In genomic region chr11:72069787-72070251, GRCh38 we compare ENCODE assay signal across 8 cellular contexts. TPM values are rescaled to one million over a fixed set of nuclear protein-coding genes. Genes with fewer than 3 reads are reported as not detected.
DNase-seq lines count a peak whose midpoint lies in the region; ATAC-seq and TF ChIP-seq lines count a peak whose summit lies in the region.

No MANE protein-coding gene starts in this region.

- RAD21 ChIA-PET in HCT116 (lab: Charles Lee; ENCODE audit: low non-redundant PET in 1 of 2, low total read pairs in 2 of 2, uncharacterized antibody in 2 of 2, unreplicated experiment in 2 of 2), result no interaction called here

- H3K36me3 ChIP-seq in HCT116 (ENCODE audit: control insufficient read depth in 1 of 2, insufficient read depth in 2 of 2, low read length in 2 of 2), result peaks cover 2 to 7% of the 10 kb centered on the region in 2 experiments; a peak in 3 of 4 replicates
- H3K36me3 ChIP-seq in endodermal cell (ENCODE audit: control insufficient read depth, insufficient read depth, low read length), result peaks cover 14% of the 10 kb centered on the region
- H3K36me3 ChIP-seq in aorta (ENCODE audit: control insufficient read depth in 1 of 2, insufficient read depth in 2 of 2, low read length in 1 of 2), result no peaks in the 10 kb centered on the region

- H3K9me3 Mint-ChIP-seq in endodermal cell, result no peaks in the 10 kb centered on the region

- H3K27ac ChIP-seq in HCT116 (ENCODE audit: low read depth, low read length) (peak overlapping the region; percentile 43), endodermal cell (ENCODE audit: low read depth, low read length) (no peak overlapping the region), aorta (ENCODE audit: low read depth in 1 of 2, low read length in 2 of 2) (peak overlapping the region; percentile 87 to 90)

- H3K9me2 ChIP-seq in HCT116 (ENCODE audit: insufficient read depth), result no peaks in the 10 kb centered on the region

- H3K4me3 ChIP-seq in HCT116 (replicated peaks in 1 of 2; ENCODE audit: low read depth in 1 of 2, low read length in 2 of 2) (peak overlapping the region in 1 of 2 experiments; percentile 27; a peak in 3 of 4 replicates), endodermal cell (ENCODE audit: low read length) (no peak overlapping the region), mononuclear cell (ENCODE audit: low read length) (peak overlapping the region; percentile 2), aorta (ENCODE audit: low read length in 2 of 2) (no peak overlapping the region)

- POLR2A ChIA-PET in HCT116 (lab: Charles Lee), result interaction anchor here (0.6 kb wide), 1 partner anchor 13 kb away, joined by 6 read pairs; no protein-coding TSS in a partner anchor

- no peaks in the 10 kb centered on the region for H3K27me3 ChIP-seq in HCT116 (ENCODE audit: insufficient read depth, low read length)
- H3K27me3 ChIP-seq in endodermal cell (ENCODE audit: control insufficient read depth, insufficient read depth, low read length, poor library complexity, severe bottlenecking), result no peaks in the 10 kb centered on the region
- H3K27me3 ChIP-seq in mononuclear cell (ENCODE audit: insufficient read depth, low read length), result no peaks in the 10 kb centered on the region
- no peaks in the 10 kb centered on the region for H3K27me3 ChIP-seq in aorta (ENCODE audit: control insufficient read depth in 1 of 2, insufficient read depth in 2 of 2, low read length in 1 of 2)

- CTCF ChIA-PET in HCT116 (lab: Charles Lee), result no interaction called here

- ATAC-seq in HCT116, result peak; percentile 87
- ATAC-seq in aorta (ENCODE audit: low FRiP score), result peak; percentile 94

- H3K36me3 Mint-ChIP-seq in endodermal cell (ENCODE audit: low read depth), result peaks cover 10% of the 10 kb centered on the region

- TF ChIP-seq RAD21 in HCT116 (IDR thresholded peaks at IDR 0.05; ENCODE audit: low read depth), result no peak

- H3K4me1 ChIP-seq in HCT116 (ENCODE audit: control insufficient read depth in 1 of 2, insufficient read depth in 2 of 2, low read length in 2 of 2) (peaks cover 48 to 57% of the 10 kb centered on the region in 2 experiments), endodermal cell (ENCODE audit: control insufficient read depth, insufficient read depth, low read length) (peaks cover 6% of the 10 kb centered on the region), mononuclear cell (ENCODE audit: insufficient read depth, low read length) (peaks cover 56% of the 10 kb centered on the region), aorta (ENCODE audit: control insufficient read depth in 1 of 2, insufficient read depth in 2 of 2, low read length in 2 of 2) (peaks cover 0 to 5% of the 10 kb centered on the region in 2 donors)

- intact Hi-C loops in HCT116 (cut with micrococcal nuclease), result no loop called here
- intact Hi-C loops in aorta (cut with DNase I), result no loop called here

- H3K9me3 ChIP-seq in HCT116 (ENCODE audit: control insufficient read depth in 1 of 2, insufficient read depth in 1 of 2, low read depth in 1 of 2, low read length in 2 of 2) (no peaks in the 10 kb centered on the region), endodermal cell (ENCODE audit: control insufficient read depth, low read length) (no peaks in the 10 kb centered on the region), mononuclear cell (ENCODE audit: low read depth, low read length) (no peaks in the 10 kb centered on the region), aorta (ENCODE audit: control insufficient read depth, low read length) (no peaks in the 10 kb centered on the region)

- H3K4me3 Mint-ChIP-seq in endodermal cell, result no peak overlapping the region

- WGBS in endodermal cell (ENCODE audit: insufficient coverage in 1 of 2, insufficient read length in 1 of 2), 2 experiments, result 40 to 54% methylated on average over 1 to 2 of the region's 2 CpGs
- WGBS in aorta, 2 donors, result 2 to 5% methylated on average over 2 of the region's 2 CpGs

- H3K4me2 ChIP-seq in HCT116 (ENCODE audit: low read length), result peak overlapping the region; percentile 66

- peaks cover 94% of the 10 kb centered on the region for H3K79me2 ChIP-seq in HCT116 (ENCODE audit: insufficient read depth, low read length)

- no peak overlapping the region for H2AFZ ChIP-seq in HCT116 (ENCODE audit: low read depth, low read length, poor library complexity, severe bottlenecking)

- H3K9ac ChIP-seq in HCT116 (ENCODE audit: low read length) (peak overlapping the region; percentile 50), endodermal cell (ENCODE audit: extremely low read depth, low read length, poor library complexity, severe bottlenecking) (no peak overlapping the region)

- H3K27me3 Mint-ChIP-seq in endodermal cell (ENCODE audit: insufficient read depth), result no peaks in the 10 kb centered on the region

- peak overlapping the region; percentile 67 for H3K27ac Mint-ChIP-seq in endodermal cell

- TF ChIP-seq CTCF in HCT116 (IDR thresholded peaks at IDR 0.05 in 2 of 3, conservative IDR thresholded peaks at IDR 0.05 in 1 of 3; ENCODE audit: borderline replicate concordance in 1 of 3, insufficient read depth in 1 of 3, low read depth in 2 of 3, low read length in 2 of 3), result no peak
- TF ChIP-seq CTCF in endodermal cell (conservative IDR thresholded peaks at IDR 0.05), result no peak

- TF ChIP-seq POLR2A in HCT116 (IDR thresholded peaks at IDR 0.05; ENCODE audit: borderline replicate concordance, extremely low read depth, insufficient read depth, insufficient read length), result no peak

- H4K20me1 ChIP-seq in HCT116 (ENCODE audit: insufficient read depth), result no peaks in the 10 kb centered on the region

- DNase-seq in DMS53 (lab: John Stamatoyannopoulos, UW) (peak; percentile 87), HCT116 (ENCODE audit: low read depth, low spot score) (peak; percentile 51), RPMI8226 (peak; percentile 70), endodermal cell (peak; percentile 65), aorta (peak; percentile 94 to 95), NCI-H510A (lab: John Stamatoyannopoulos, UW) (no peak), activated gamma-delta T cell (lab: John Stamatoyannopoulos, UW) (no peak)

- peaks cover 45% of the 10 kb centered on the region for H3K4me1 Mint-ChIP-seq in endodermal cell

- no TSS peak for BruUV-seq in HCT116 (replicated peaks; lab: Mats Ljungman, UMichigan)

TF ChIP-seq in HCT116, 20 proteins besides CTCF, POLR2A, EP300 and RAD21 (continues in another document):
- TF ChIP-seq CEBPB (IDR thresholded peaks at IDR 0.05; ENCODE audit: low read depth), result 0 out of 2 replicates have a peak, but pooled peaks have one; percentile 27
- TF ChIP-seq JUND (IDR thresholded peaks at IDR 0.05), result no peak
- TF ChIP-seq ZFX (IDR thresholded peaks at IDR 0.05), result no peak; the same call in 1 of the 2 replicates
- TF ChIP-seq POLR2AphosphoS5 (IDR thresholded peaks at IDR 0.05; ENCODE audit: low read depth, low read length), result peak; percentile 66
- peak; percentile 26; the same call in 1 of the 2 replicates for TF ChIP-seq CBX3 (IDR thresholded peaks at IDR 0.05; ENCODE audit: low read depth)
- TF ChIP-seq FOSL1 (IDR thresholded peaks at IDR 0.05; ENCODE audit: low read depth), result no peak; the same call in 1 of the 2 replicates
- TF ChIP-seq SIN3A (IDR thresholded peaks at IDR 0.05; ENCODE audit: low read depth), result no peak
- no peak for TF ChIP-seq ELF1 (IDR thresholded peaks at IDR 0.05; ENCODE audit: borderline replicate concordance, low read depth)
- TF ChIP-seq SRF (IDR thresholded peaks at IDR 0.05; ENCODE audit: low read depth), result no peak
- TF ChIP-seq ATF3 (IDR thresholded peaks at IDR 0.05), result no peak

RNA-seq across cellular contexts. Expression of gene NUMA1, which starts 10.5 kb away (rescaled TPM):
- total RNA-seq in HCT116 (2021; ENCODE audit: unreplicated experiment) (133 TPM), endodermal cell (100 to 1,000 TPM; 130 to 132 TPM), mononuclear cell (125 TPM), aorta (100 to 1,000 TPM; 150 to 241 TPM)
- polyA plus RNA-seq in HCT116 (2012), result 143 and 145 TPM in 2 replicates
- polyA plus RNA-seq in endodermal cell (2013, experiment 1 of 2), result 181 TPM
- 168 TPM for polyA plus RNA-seq in endodermal cell (2013, experiment 2 of 2)
- polyA plus RNA-seq in aorta, result 100 to 1,000 TPM in 1 of 2 donors, 10 to 100 TPM in 1; 40.4 to 322 TPM

RNA-seq across cellular contexts. Expression of gene LRRC51, which starts 10.8 kb away (rescaled TPM):
- total RNA-seq in HCT116 (2021; ENCODE audit: unreplicated experiment) (10.8 TPM), endodermal cell (1 to 10 TPM; 8.0 to 9.5 TPM), mononuclear cell (0.63 TPM), aorta (1 to 10 TPM; 6.6 to 8.5 TPM)
- 16.3 and 16.9 TPM in 2 replicates for polyA plus RNA-seq in HCT116 (2012)
- polyA plus RNA-seq in endodermal cell (2013, experiment 1 of 2), result 4.5 TPM
- 9.0 TPM for polyA plus RNA-seq in endodermal cell (2013, experiment 2 of 2)
- polyA plus RNA-seq in aorta, result 10 to 100 TPM in 1 of 2 donors, 1 to 10 TPM in 1; 8.6 to 12.8 TPM

RNA-seq across cellular contexts. Expression of gene LAMTOR1, which starts 33.3 kb away (rescaled TPM):
- total RNA-seq in HCT116 (2021; ENCODE audit: unreplicated experiment), result 63.9 TPM
- 82.9 and 85.9 TPM in 2 replicates for polyA plus RNA-seq in HCT116 (2012)
- 100 to 1,000 TPM in 1 of 2 donors, 10 to 100 TPM in 1; 92.0 to 104 TPM for total RNA-seq in endodermal cell
- 114 TPM for polyA plus RNA-seq in endodermal cell (2013, experiment 1 of 2)
- polyA plus RNA-seq in endodermal cell (2013, experiment 2 of 2), result 111 TPM
- total RNA-seq in mononuclear cell, result 88.5 TPM
- total RNA-seq in aorta, result 10 to 100 TPM; 61.1 to 62.6 TPM
- 100 to 1,000 TPM; 100 to 160 TPM for polyA plus RNA-seq in aorta

RNA-seq across cellular contexts. Expression of gene TOMT, which starts 35.9 kb away (rescaled TPM):
- total RNA-seq in HCT116 (2021; ENCODE audit: unreplicated experiment), result not detected
- polyA plus RNA-seq in HCT116 (2012), result not detected in 2 replicates
- total RNA-seq in endodermal cell, result not detected
- polyA plus RNA-seq in endodermal cell (2013, experiment 1 of 2), result 0.21 TPM
- not detected for polyA plus RNA-seq in endodermal cell (2013, experiment 2 of 2)
- total RNA-seq in mononuclear cell, result not detected
- total RNA-seq in aorta, result not detected
- not detected for polyA plus RNA-seq in aorta

RNA-seq across cellular contexts. Expression of gene ANAPC15, which starts 42.7 kb away (rescaled TPM):
- total RNA-seq in HCT116 (2021; ENCODE audit: unreplicated experiment) (65.6 TPM), endodermal cell (10 to 100 TPM; 51.2 to 54.9 TPM), mononuclear cell (30.2 TPM), aorta (10 to 100 TPM; 24.6 to 24.7 TPM)
- 97.2 and 98.8 TPM in 2 replicates for polyA plus RNA-seq in HCT116 (2012)
- polyA plus RNA-seq in endodermal cell (2013, experiment 1 of 2), result 53.3 TPM
- polyA plus RNA-seq in endodermal cell (2013, experiment 2 of 2), result 61.5 TPM
- polyA plus RNA-seq in aorta, result 10 to 100 TPM; 48.5 to 71.6 TPM

Comparison
In these comparisons a context has a peak if more than half of its experiments do, and no peak if none do; other contexts are left out.
1. DNase-seq: peak in DMS53 (single experiment), HCT116 (single experiment), RPMI8226 (single experiment), endodermal cell (single experiment) and aorta (2 of 2); none in NCI-H510A (single experiment) and activated gamma-delta T cell (single experiment).